In genomic region chr5:142432369-142432863, GRCh38 we compare ENCODE assay signal across 1 cellular context.
TF ChIP-seq lines count a peak whose summit lies in the region.

No MANE protein-coding gene starts in this region.

TF ChIP-seq in K562, 482 proteins besides CTCF, POLR2A, EP300 and RAD21 (continued from another document):
- TF ChIP-seq ZNF592 (IDR thresholded peaks at IDR 0.05) = no peak
- TF ChIP-seq ETS2 (tag; IDR thresholded peaks at IDR 0.05; ENCODE audit: borderline replicate concordance, poor library complexity, severe bottlenecking) = no peak
- no peak for TF ChIP-seq MNT (conservative IDR thresholded peaks at IDR 0.05)
- TF ChIP-seq MITF (IDR thresholded peaks at IDR 0.05) = no peak
- no peak for TF ChIP-seq ZNF384 (IDR thresholded peaks at IDR 0.05; ENCODE audit: low read depth, low read length)
- TF ChIP-seq ZNF507 (tag; conservative IDR thresholded peaks at IDR 0.05) = no peak
- no peak for TF ChIP-seq ZNF75A (CRISPR knock-in tag; IDR thresholded peaks at IDR 0.05)
- no peak for TF ChIP-seq ZBTB1 (CRISPR knock-in tag; IDR thresholded peaks at IDR 0.05; ENCODE audit: borderline replicate concordance, low read depth)
- TF ChIP-seq JUND (IDR thresholded peaks at IDR 0.05; ENCODE audit: borderline replicate concordance, low read depth, low read length) = no peak
- TF ChIP-seq JUND (tag; IDR thresholded peaks at IDR 0.05; ENCODE audit: borderline replicate concordance, low read depth, low read length) = peak; percentile 17; the same call in 1 of the 3 replicates
- peak; percentile 69 for TF ChIP-seq ATF3 (IDR thresholded peaks at IDR 0.05)
- TF ChIP-seq ATF3 (CRISPR knock-in tag; conservative IDR thresholded peaks at IDR 0.05) = no peak
- TF ChIP-seq NCOA6 (IDR thresholded peaks at IDR 0.05) = no peak
- 0 out of 2 replicates have a peak, but pooled peaks have one; percentile 41 for TF ChIP-seq ZNF766 (CRISPR knock-in tag; conservative IDR thresholded peaks at IDR 0.05)
- TF ChIP-seq GTF2B (IDR thresholded peaks at IDR 0.05; ENCODE audit: extremely low read depth, insufficient read length) = no peak
- TF ChIP-seq ZNF583 (CRISPR knock-in tag; IDR thresholded peaks at IDR 0.05) = no peak
- TF ChIP-seq CBX3 (IDR thresholded peaks at IDR 0.05; ENCODE audit: borderline replicate concordance in 1 of 2, low read length in 2 of 2) = no peak
- no peak for TF ChIP-seq ZNF586 (CRISPR knock-in tag; conservative IDR thresholded peaks at IDR 0.05)
- no peak for TF ChIP-seq ZNF316 (IDR thresholded peaks at IDR 0.05)
